In the genomic region with DNA sequence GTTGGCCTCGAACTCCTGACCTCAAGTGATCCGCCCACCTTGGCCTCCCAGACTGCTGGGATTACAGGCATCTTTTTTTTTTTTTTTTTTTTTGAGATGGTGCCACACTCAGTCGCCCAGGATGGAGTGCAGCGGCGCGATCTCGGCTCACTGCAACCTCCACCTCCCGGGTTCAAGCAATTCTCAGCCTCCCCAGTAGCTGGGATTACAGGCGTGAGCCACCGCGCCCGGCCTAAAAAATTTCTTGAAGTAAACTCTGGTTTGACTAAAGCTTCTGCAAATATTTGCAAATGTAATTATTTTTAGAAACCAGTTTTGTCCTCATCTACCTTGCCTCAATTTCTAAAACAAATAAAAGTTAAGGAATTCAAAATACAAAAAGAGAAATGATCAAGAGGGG, we compare ENCODE assay signal across 8 cellular contexts. TPM values are rescaled to one million over a fixed set of nuclear protein-coding genes. Genes with fewer than 3 reads are reported as not detected.
DNase-seq lines count a peak whose midpoint lies in the region; ATAC-seq, FAIRE-seq and TF ChIP-seq lines count a peak whose summit lies in the region.

No MANE protein-coding gene starts in this region.

- no peaks in the 10 kb centered on the region for H4K20me1 ChIP-seq in K562 (replicated peaks; ENCODE audit: control insufficient read depth, insufficient read depth, low read length)

- H3K79me2 ChIP-seq in K562 (ENCODE audit: control insufficient read depth, insufficient read depth, low read length) = peaks cover 59% of the 10 kb centered on the region

- H3K4me1 ChIP-seq in heart left ventricle (peaks cover 0 to 48% (median 22%) of the 10 kb centered on the region in 12 donors), K562 (replicated peaks in 1 of 2; ENCODE audit: control insufficient read depth in 2 of 2, insufficient read depth in 2 of 2, low read length in 2 of 2) (peaks cover 12 to 14% of the 10 kb centered on the region in 2 experiments; a peak in 4 of 5 replicates), mesenchymal stem cell (ENCODE audit: control insufficient read depth, insufficient read depth, low read depth, low read length) (peaks cover 9% of the 10 kb centered on the region), uterus (no peaks in the 10 kb centered on the region)

- H4K8ac ChIP-seq in mesenchymal stem cell (ENCODE audit: low read length) = no peak overlapping the region

- no peak overlapping the region for H4K91ac ChIP-seq in mesenchymal stem cell (ENCODE audit: low read length)

- H3K9me1 ChIP-seq in K562 (ENCODE audit: control insufficient read depth, insufficient read depth, low read length) = no peaks in the 10 kb centered on the region

- H2BK5ac ChIP-seq in mesenchymal stem cell (ENCODE audit: low read depth, low read length, poor library complexity, severe bottlenecking) = no peak overlapping the region

- no peak for ATAC-seq in heart left ventricle
- ATAC-seq in Right ventricle myocardium inferior = no peak
- 0 out of 3 replicates have a peak, but pooled peaks have one; percentile 6 for ATAC-seq in K562

- no peak overlapping the region for H3K14ac ChIP-seq in mesenchymal stem cell (ENCODE audit: low read length in 2 of 2)

- TF ChIP-seq CTCF in heart left ventricle (IDR thresholded peaks at IDR 0.05) = no peak
- no peak for TF ChIP-seq CTCF in K562 (IDR thresholded peaks at IDR 0.05 in 2 of 3, conservative IDR thresholded peaks at IDR 0.05 in 1 of 3; ENCODE audit: insufficient read depth in 2 of 3, low read depth in 1 of 3, low read length in 3 of 3)
- no peak for TF ChIP-seq CTCF in uterus (IDR thresholded peaks at IDR 0.05)

- TF ChIP-seq RAD21 in K562 (CRISPR knock-in tag; conservative IDR thresholded peaks at IDR 0.05 in 1 of 2, IDR thresholded peaks at IDR 0.05 in 1 of 2) = no peak

- H2AFZ ChIP-seq in K562 (ENCODE audit: low read depth, low read length) = peak overlapping the region; percentile 92
- no peak overlapping the region for H2AFZ ChIP-seq in mesenchymal stem cell (ENCODE audit: low read depth, low read length)

- no peaks in the 10 kb centered on the region for H3K9me3 ChIP-seq in heart left ventricle
- 0 out of 2 replicates have a peak, but pooled peaks cover 1% of the 10 kb centered on the region for H3K9me3 ChIP-seq in K562 (replicated peaks; ENCODE audit: control insufficient read depth, insufficient read depth, low read depth, low read length)
- no peaks in the 10 kb centered on the region for H3K9me3 ChIP-seq in mesenchymal stem cell (ENCODE audit: control insufficient read depth, low read length)
- no peaks in the 10 kb centered on the region for H3K9me3 ChIP-seq in uterus

- WGBS in heart left ventricle, 4 donors = 82 to 88% (median 85%) methylated on average over 12 of the region's 12 CpGs
- 8% methylated on average over 6 of the region's 12 CpGs for WGBS in K562 (ENCODE audit: insufficient coverage, low coverage, missing lambda C conversion rate)
- 77% methylated on average over 8 of the region's 12 CpGs for WGBS in mesenchymal stem cell

- H3K4ac ChIP-seq in mesenchymal stem cell (ENCODE audit: low read depth in 1 of 2, low read length in 2 of 2) = no peak overlapping the region

- no peaks in the 10 kb centered on the region for H3K79me1 ChIP-seq in mesenchymal stem cell (replicated peaks; ENCODE audit: low read length, poor library complexity, severe bottlenecking)

- no peak overlapping the region for H2AK5ac ChIP-seq in mesenchymal stem cell (ENCODE audit: low read length, severe bottlenecking)

- in situ Hi-C loops in K562 (cut with MboI) = loop anchor here (25.0 kb wide), 1 partner anchor 941 kb away; a partner anchor contains a TSS

- peak overlapping the region; percentile 97 for H3K4me2 ChIP-seq in K562 (ENCODE audit: insufficient read depth, low read length)
- peak overlapping the region; percentile 74 for H3K4me2 ChIP-seq in mesenchymal stem cell (ENCODE audit: low read length, poor library complexity, severe bottlenecking)

- POLR2A ChIA-PET in K562 (lab: Yijun Ruan, JAX) = interaction anchor here (0.8 to 1.4 kb wide), 3 partner anchors 25 to 925 kb away, joined by 3 read pairs; no protein-coding TSS in a partner anchor

- H3K27ac ChIP-seq in heart left ventricle = peak overlapping the region in 11 of 12 donors; percentile 88 to 97 (median 92)
- peak overlapping the region; percentile 97; the same call in 1 of the 3 replicates for H3K27ac ChIP-seq in K562 (ENCODE audit: extremely low read depth, low read depth, low read length)
- peak overlapping the region; percentile 46 for H3K27ac ChIP-seq in mesenchymal stem cell (ENCODE audit: low read length, poor library complexity, severe bottlenecking)
- H3K27ac ChIP-seq in uterus = peak overlapping the region; percentile 94

- TF ChIP-seq EP300 in K562 (IDR thresholded peaks at IDR 0.05; ENCODE audit: low read length) = no peak

- DNase-seq in heart left ventricle (no peak), Right ventricle myocardium inferior (ENCODE audit: missing footprints) (no peak), K562 (ENCODE audit: extremely low read depth in 1 of 4, low spot score in 3 of 4) (peak in 1 of 4 experiments; percentile 12), mesenchymal stem cell (no peak), uterus (no peak), NCI-H1930 (lab: John Stamatoyannopoulos, UW) (no peak), DMS53 treated with DMSO at 0.1 percent for 48 hours (lab: John Stamatoyannopoulos, UW; ENCODE audit: unreplicated experiment) (no peak), DMS 273 treated with DMSO at 0.1 percent for 48 hours (lab: John Stamatoyannopoulos, UW) (no peak)

- H3K9ac ChIP-seq in K562 (ENCODE audit: insufficient read depth in 1 of 2, low read depth in 2 of 2, low read length in 2 of 2) (peak overlapping the region; percentile 2 to 87; a peak in 3 of 4 replicates), mesenchymal stem cell (ENCODE audit: low read length) (peak overlapping the region; percentile 99)

- CTCF ChIA-PET in K562 (lab: Yijun Ruan, JAX; ENCODE audit: low intra/inter-chr PET ratio) = no interaction called here

- no peak overlapping the region for H3K18ac ChIP-seq in mesenchymal stem cell (ENCODE audit: low read depth in 1 of 2, low read length in 2 of 2)

- H3K27me3 ChIP-seq in heart left ventricle (no peaks in the 10 kb centered on the region), K562 (ENCODE audit: control insufficient read depth in 2 of 2, insufficient read depth in 2 of 2, low read length in 2 of 2) (no peaks in the 10 kb centered on the region), mesenchymal stem cell (ENCODE audit: control insufficient read depth in 1 of 2, insufficient read depth in 1 of 2, low read length in 2 of 2) (no peaks in the 10 kb centered on the region), uterus (no peaks in the 10 kb centered on the region)

- TF ChIP-seq POLR2A in heart left ventricle (IDR thresholded peaks at IDR 0.05) = no peak
- no peak for TF ChIP-seq POLR2A in K562 (conservative IDR thresholded peaks at IDR 0.05)
- TF ChIP-seq POLR2A in uterus (IDR thresholded peaks at IDR 0.05) = no peak

- no peak overlapping the region for H2BK120ac ChIP-seq in mesenchymal stem cell (ENCODE audit: low read depth, low read length)

- H3K4me3 ChIP-seq in heart left ventricle = peak overlapping the region in 10 of 12 donors; percentile 65 to 98 (median 78)
- peak overlapping the region; percentile 83 for H3K4me3 ChIP-seq in K562
- H3K4me3 ChIP-seq in mesenchymal stem cell (ENCODE audit: insufficient read depth in 1 of 2, low read depth in 1 of 2, low read length in 2 of 2) = peak overlapping the region in 1 of 2 experiments; percentile 92
- H3K4me3 ChIP-seq in uterus = peak overlapping the region in 1 of 2 donors; percentile 73

- H3K36me3 ChIP-seq in heart left ventricle (peaks cover 0 to 11% (median 0%) of the 10 kb centered on the region in 9 donors), K562 (ENCODE audit: control insufficient read depth, insufficient read depth, low read length) (peaks cover 16% of the 10 kb centered on the region; the same call in 2 of the 3 replicates), mesenchymal stem cell (ENCODE audit: control insufficient read depth in 1 of 2, insufficient read depth in 2 of 2, low read depth in 1 of 2, low read length in 2 of 2) (peaks cover 0 to 13% of the 10 kb centered on the region in 2 experiments), uterus (no peaks in the 10 kb centered on the region)

- no peak for FAIRE-seq in K562 (lab: Jason Lieb, UNC)

- BruUV-seq in K562 (replicated peaks; lab: Mats Ljungman, UMichigan) = no TSS peak

- H2BK12ac ChIP-seq in mesenchymal stem cell (ENCODE audit: low read length in 2 of 2) = no peak overlapping the region

- H2BK15ac ChIP-seq in mesenchymal stem cell (ENCODE audit: low read depth, poor library complexity, severe bottlenecking) = no peak overlapping the region

- no peak overlapping the region for H3K23ac ChIP-seq in mesenchymal stem cell (ENCODE audit: low read length in 2 of 2)

- intact Hi-C loops in heart left ventricle (cut with DNase I) (loop anchor here in 4 of 10 donors (5.0 to 10.0 kb wide), 3 partner anchors 811 to 948 kb away; a partner anchor contains a TSS), Right ventricle myocardium inferior (cut with DNase I) (loop anchor here (2.0 to 5.0 kb wide), 2 partner anchors 821 to 946 kb away; a partner anchor contains a TSS), K562 (cut with micrococcal nuclease) (loop anchor here (5.0 kb wide), 1 partner anchor 39 kb away; no protein-coding TSS in a partner anchor), uterus (cut with DNase I; ENCODE audit: low total_unique reads) (no loop called here)

RNA-seq across cellular contexts. Expression of a gene that starts 1.2 kb away (rescaled TPM):
- total RNA-seq in heart left ventricle = 10 to 100 TPM; 19.4 to 39.2 (median 29.2) TPM
- polyA plus RNA-seq in heart left ventricle = 10 to 100 TPM; 19.6 to 24.3 TPM
- total RNA-seq in Right ventricle myocardium inferior = 27.6 TPM
- 28.6 and 102 TPM in 2 replicates for total RNA-seq in K562 (2011; cell fraction: chromatin; rRNA removed; ENCODE audit: low replicate concordance)
- 13.7 and 19.1 TPM in 2 replicates for total RNA-seq in K562 (2011; cell fraction: nucleolus; rRNA removed)
- 31.2 and 36.9 TPM in 2 replicates for total RNA-seq in K562 (2011; cell fraction: nucleoplasm; rRNA removed)
- total RNA-seq in K562 (2014; rRNA removed) = 15.8 and 17.3 TPM in 2 replicates
- total RNA-seq in K562 (2014; rRNA removed; fragmentation: Illumina TruSeq; extraction: Trizol) = 33.9 and 40.4 TPM in 2 replicates
- 31.6 and 36.4 TPM in 2 replicates for total RNA-seq in K562 (2015; rRNA removed; fragmentation: Illumina TruSeq; extraction: Trizol)
- 22.2 and 22.9 TPM in 2 replicates for total RNA-seq in K562 (2021)
- polyA plus RNA-seq in K562 (2011; rRNA removed) = 18.3 and 25.6 TPM in 2 replicates
- 3.0 and 5.8 TPM in 2 replicates for polyA plus RNA-seq in K562 (2011; cell fraction: cytosol; rRNA removed)
- 13.8 and 17.4 TPM in 2 replicates for polyA plus RNA-seq in K562 (2011; cell fraction: nucleus; rRNA removed)
- 12.8 and 14.0 TPM in 2 replicates for polyA plus RNA-seq in K562 (2012)
- polyA plus RNA-seq in K562 (2014; fragmentation: Illumina TruSeq; extraction: Trizol) = 19.8 and 21.8 TPM in 2 replicates
- 10 to 100 TPM; 13.2 to 16.9 TPM for polyA plus RNA-seq in K562 (2014; fragmentation: Nextera tagmentation; extraction: Ambion mirVana)
- 13.3 and 15.9 TPM in 2 replicates for polyA plus RNA-seq in K562 (2014; rRNA removed)
- polyA minus RNA-seq in K562 (2011; rRNA and poly(A)+ RNA removed) = 67.7 and 72.7 TPM in 2 replicates
- polyA minus RNA-seq in K562 (2011; cell fraction: cytosol; rRNA and poly(A)+ RNA removed) = 17.6 and 20.9 TPM in 2 replicates
- 30.8 and 51.0 TPM in 2 replicates for polyA minus RNA-seq in K562 (2011; cell fraction: nucleus; rRNA and poly(A)+ RNA removed)
- 19.3 TPM for polyA plus RNA-seq in mesenchymal stem cell (2013, experiment 1 of 2)
- 20.0 TPM for polyA plus RNA-seq in mesenchymal stem cell (2013, experiment 2 of 2)
- 10 to 100 TPM; 17.7 to 82.6 (median 34.3) TPM for total RNA-seq in uterus

Comparison
In these comparisons a context has a peak if more than half of its experiments do, and no peak if none do; other contexts are left out.
1. H3K27ac ChIP-seq: peak in every context shown above with its lines; median percentile 97 in K562; 94 in uterus; 92 in heart left ventricle; 46 in mesenchymal stem cell.